In the genomic region with DNA sequence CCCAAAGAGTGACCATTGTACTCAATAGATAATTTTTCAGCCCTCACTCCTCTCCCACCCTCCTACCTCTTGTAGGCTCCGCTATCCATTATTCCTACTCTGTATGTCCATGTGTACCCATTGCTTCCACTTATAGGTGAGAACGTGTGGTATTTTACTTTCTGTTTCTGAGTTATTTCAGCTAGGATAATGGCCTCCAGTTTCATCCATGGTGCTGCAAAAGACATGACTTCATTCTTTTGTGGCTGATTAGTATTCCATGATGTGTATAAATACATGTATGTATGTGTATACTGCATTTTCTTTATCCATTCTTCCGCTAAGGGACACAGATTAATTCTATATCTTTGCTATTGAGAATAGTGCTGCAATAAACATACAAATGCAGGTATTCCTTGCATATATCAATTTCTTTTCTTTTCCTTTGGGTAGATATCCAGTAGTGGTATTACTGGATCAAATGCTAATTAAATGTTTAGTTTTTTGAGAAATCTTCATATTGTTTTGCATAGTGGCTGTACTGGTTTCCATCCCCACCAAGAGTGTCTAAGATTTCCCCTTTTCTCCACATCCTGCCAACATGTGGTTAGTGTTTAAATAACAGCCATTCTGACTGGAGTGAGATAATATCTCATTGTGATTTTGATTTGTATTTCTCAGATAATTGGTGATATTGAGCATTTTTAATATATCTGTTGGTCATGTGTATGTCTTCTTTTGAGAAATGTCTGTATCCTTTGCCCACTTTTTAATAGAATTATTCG, we compare ENCODE assay signal across 1 cellular context.
TF ChIP-seq lines count a peak whose summit lies in the region.

No MANE protein-coding gene starts in this region.

TF ChIP-seq in GM12878, 131 proteins besides CTCF, POLR2A, EP300 and RAD21 (continued from another document):
- no peak for TF ChIP-seq SP1 (IDR thresholded peaks at IDR 0.05; ENCODE audit: low read depth, low read length)
- no peak for TF ChIP-seq BCL11A (IDR thresholded peaks at IDR 0.05; ENCODE audit: low read depth, low read length)
- TF ChIP-seq ZSCAN29 (IDR thresholded peaks at IDR 0.05): no peak
- 0 out of 2 replicates have a peak, but pooled peaks have one; percentile 30 for TF ChIP-seq MXI1 (IDR thresholded peaks at IDR 0.05; ENCODE audit: low read depth, low read length)
- TF ChIP-seq, protein P1, sequence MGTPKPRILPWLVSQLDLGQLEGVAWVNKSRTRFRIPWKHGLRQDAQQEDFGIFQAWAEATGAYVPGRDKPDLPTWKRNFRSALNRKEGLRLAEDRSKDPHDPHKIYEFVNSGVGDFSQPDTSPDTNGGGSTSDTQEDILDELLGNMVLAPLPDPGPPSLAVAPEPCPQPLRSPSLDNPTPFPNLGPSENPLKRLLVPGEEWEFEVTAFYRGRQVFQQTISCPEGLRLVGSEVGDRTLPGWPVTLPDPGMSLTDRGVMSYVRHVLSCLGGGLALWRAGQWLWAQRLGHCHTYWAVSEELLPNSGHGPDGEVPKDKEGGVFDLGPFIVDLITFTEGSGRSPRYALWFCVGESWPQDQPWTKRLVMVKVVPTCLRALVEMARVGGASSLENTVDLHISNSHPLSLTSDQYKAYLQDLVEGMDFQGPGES (IDR thresholded peaks at IDR 0.05): no peak
- TF ChIP-seq, protein P2, sequence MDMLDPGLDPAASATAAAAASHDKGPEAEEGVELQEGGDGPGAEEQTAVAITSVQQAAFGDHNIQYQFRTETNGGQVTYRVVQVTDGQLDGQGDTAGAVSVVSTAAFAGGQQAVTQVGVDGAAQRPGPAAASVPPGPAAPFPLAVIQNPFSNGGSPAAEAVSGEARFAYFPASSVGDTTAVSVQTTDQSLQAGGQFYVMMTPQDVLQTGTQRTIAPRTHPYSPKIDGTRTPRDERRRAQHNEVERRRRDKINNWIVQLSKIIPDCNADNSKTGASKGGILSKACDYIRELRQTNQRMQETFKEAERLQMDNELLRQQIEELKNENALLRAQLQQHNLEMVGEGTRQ (IDR thresholded peaks at IDR 0.05; ENCODE audit: borderline replicate concordance, low read depth, low read length): no peak
- TF ChIP-seq SUZ12 (IDR thresholded peaks at IDR 0.05; ENCODE audit: unreplicated experiment): no peak
- TF ChIP-seq TAF1 (IDR thresholded peaks at IDR 0.05; ENCODE audit: borderline replicate concordance, low read depth, low read length): no peak
- TF ChIP-seq HDAC6 (IDR thresholded peaks at IDR 0.05; ENCODE audit: unreplicated experiment): no peak
- TF ChIP-seq JUNB (IDR thresholded peaks at IDR 0.05): no peak
- TF ChIP-seq ZNF207 (IDR thresholded peaks at IDR 0.05; ENCODE audit: borderline replicate concordance): no peak
- no peak for TF ChIP-seq MYB (IDR thresholded peaks at IDR 0.05; ENCODE audit: borderline replicate concordance, low read depth, low read length)
- no peak for TF ChIP-seq SMC3 (IDR thresholded peaks at IDR 0.05; ENCODE audit: borderline replicate concordance, low read length)
- peak; percentile 74 for TF ChIP-seq RUNX3 (IDR thresholded peaks at IDR 0.05; ENCODE audit: low read length)
- TF ChIP-seq ATF7 (IDR thresholded peaks at IDR 0.05; ENCODE audit: low read depth): peak; percentile 55; the same call in 1 of the 2 replicates
- no peak for TF ChIP-seq YY1 (IDR thresholded peaks at IDR 0.05; ENCODE audit: low read depth, low read length)
- TF ChIP-seq SMAD1 (IDR thresholded peaks at IDR 0.05; ENCODE audit: low read depth, partially characterized antibody): no peak
- TF ChIP-seq TCF3 (IDR thresholded peaks at IDR 0.05; ENCODE audit: borderline replicate concordance, insufficient read depth, low read depth, low read length): no peak
- TF ChIP-seq, protein P3, sequence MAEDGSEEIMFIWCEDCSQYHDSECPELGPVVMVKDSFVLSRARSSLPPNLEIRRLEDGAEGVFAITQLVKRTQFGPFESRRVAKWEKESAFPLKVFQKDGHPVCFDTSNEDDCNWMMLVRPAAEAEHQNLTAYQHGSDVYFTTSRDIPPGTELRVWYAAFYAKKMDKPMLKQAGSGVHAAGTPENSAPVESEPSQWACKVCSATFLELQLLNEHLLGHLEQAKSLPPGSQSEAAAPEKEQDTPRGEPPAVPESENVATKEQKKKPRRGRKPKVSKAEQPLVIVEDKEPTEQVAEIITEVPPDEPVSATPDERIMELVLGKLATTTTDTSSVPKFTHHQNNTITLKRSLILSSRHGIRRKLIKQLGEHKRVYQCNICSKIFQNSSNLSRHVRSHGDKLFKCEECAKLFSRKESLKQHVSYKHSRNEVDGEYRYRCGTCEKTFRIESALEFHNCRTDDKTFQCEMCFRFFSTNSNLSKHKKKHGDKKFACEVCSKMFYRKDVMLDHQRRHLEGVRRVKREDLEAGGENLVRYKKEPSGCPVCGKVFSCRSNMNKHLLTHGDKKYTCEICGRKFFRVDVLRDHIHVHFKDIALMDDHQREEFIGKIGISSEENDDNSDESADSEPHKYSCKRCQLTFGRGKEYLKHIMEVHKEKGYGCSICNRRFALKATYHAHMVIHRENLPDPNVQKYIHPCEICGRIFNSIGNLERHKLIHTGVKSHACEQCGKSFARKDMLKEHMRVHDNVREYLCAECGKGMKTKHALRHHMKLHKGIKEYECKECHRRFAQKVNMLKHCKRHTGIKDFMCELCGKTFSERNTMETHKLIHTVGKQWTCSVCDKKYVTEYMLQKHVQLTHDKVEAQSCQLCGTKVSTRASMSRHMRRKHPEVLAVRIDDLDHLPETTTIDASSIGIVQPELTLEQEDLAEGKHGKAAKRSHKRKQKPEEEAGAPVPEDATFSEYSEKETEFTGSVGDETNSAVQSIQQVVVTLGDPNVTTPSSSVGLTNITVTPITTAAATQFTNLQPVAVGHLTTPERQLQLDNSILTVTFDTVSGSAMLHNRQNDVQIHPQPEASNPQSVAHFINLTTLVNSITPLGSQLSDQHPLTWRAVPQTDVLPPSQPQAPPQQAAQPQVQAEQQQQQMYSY (CRISPR knock-in tag; IDR thresholded peaks at IDR 0.05): no peak
- TF ChIP-seq EGR1 (IDR thresholded peaks at IDR 0.05; ENCODE audit: borderline replicate concordance in 1 of 2, low read depth in 2 of 2, low read length in 2 of 2): no peak
- no peak for TF ChIP-seq SMARCA5 (IDR thresholded peaks at IDR 0.05)
- TF ChIP-seq, protein P4, sequence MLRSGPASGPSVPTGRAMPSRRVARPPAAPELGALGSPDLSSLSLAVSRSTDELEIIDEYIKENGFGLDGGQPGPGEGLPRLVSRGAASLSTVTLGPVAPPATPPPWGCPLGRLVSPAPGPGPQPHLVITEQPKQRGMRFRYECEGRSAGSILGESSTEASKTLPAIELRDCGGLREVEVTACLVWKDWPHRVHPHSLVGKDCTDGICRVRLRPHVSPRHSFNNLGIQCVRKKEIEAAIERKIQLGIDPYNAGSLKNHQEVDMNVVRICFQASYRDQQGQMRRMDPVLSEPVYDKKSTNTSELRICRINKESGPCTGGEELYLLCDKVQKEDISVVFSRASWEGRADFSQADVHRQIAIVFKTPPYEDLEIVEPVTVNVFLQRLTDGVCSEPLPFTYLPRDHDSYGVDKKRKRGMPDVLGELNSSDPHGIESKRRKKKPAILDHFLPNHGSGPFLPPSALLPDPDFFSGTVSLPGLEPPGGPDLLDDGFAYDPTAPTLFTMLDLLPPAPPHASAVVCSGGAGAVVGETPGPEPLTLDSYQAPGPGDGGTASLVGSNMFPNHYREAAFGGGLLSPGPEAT (IDR thresholded peaks at IDR 0.05; ENCODE audit: low read depth): 0 out of 2 replicates have a peak, but pooled peaks have one; percentile 58
- no peak for TF ChIP-seq POU2F2 (IDR thresholded peaks at IDR 0.05; ENCODE audit: borderline replicate concordance, low read depth, low read length)
- TF ChIP-seq, protein P5, sequence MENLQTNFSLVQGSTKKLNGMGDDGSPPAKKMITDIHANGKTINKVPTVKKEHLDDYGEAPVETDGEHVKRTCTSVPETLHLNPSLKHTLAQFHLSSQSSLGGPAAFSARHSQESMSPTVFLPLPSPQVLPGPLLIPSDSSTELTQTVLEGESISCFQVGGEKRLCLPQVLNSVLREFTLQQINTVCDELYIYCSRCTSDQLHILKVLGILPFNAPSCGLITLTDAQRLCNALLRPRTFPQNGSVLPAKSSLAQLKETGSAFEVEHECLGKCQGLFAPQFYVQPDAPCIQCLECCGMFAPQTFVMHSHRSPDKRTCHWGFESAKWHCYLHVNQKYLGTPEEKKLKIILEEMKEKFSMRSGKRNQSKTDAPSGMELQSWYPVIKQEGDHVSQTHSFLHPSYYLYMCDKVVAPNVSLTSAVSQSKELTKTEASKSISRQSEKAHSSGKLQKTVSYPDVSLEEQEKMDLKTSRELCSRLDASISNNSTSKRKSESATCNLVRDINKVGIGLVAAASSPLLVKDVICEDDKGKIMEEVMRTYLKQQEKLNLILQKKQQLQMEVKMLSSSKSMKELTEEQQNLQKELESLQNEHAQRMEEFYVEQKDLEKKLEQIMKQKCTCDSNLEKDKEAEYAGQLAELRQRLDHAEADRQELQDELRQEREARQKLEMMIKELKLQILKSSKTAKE (IDR thresholded peaks at IDR 0.05; ENCODE audit: low read depth, poor library complexity, severe bottlenecking): no peak
- no peak for TF ChIP-seq ETV6 (conservative IDR thresholded peaks at IDR 0.05 in 1 of 2, IDR thresholded peaks at IDR 0.05 in 1 of 2; ENCODE audit: borderline replicate concordance in 1 of 2, low read depth in 1 of 2)
- peak; percentile 63; a peak in 2 of 4 replicates for TF ChIP-seq IKZF2 (IDR thresholded peaks at IDR 0.05)
- TF ChIP-seq, protein P6, sequence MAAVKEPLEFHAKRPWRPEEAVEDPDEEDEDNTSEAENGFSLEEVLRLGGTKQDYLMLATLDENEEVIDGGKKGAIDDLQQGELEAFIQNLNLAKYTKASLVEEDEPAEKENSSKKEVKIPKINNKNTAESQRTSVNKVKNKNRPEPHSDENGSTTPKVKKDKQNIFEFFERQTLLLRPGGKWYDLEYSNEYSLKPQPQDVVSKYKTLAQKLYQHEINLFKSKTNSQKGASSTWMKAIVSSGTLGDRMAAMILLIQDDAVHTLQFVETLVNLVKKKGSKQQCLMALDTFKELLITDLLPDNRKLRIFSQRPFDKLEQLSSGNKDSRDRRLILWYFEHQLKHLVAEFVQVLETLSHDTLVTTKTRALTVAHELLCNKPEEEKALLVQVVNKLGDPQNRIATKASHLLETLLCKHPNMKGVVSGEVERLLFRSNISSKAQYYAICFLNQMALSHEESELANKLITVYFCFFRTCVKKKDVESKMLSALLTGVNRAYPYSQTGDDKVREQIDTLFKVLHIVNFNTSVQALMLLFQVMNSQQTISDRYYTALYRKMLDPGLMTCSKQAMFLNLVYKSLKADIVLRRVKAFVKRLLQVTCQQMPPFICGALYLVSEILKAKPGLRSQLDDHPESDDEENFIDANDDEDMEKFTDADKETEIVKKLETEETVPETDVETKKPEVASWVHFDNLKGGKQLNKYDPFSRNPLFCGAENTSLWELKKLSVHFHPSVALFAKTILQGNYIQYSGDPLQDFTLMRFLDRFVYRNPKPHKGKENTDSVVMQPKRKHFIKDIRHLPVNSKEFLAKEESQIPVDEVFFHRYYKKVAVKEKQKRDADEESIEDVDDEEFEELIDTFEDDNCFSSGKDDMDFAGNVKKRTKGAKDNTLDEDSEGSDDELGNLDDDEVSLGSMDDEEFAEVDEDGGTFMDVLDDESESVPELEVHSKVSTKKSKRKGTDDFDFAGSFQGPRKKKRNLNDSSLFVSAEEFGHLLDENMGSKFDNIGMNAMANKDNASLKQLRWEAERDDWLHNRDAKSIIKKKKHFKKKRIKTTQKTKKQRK (IDR thresholded peaks at IDR 0.05; ENCODE audit: low read depth, low read length): no peak
- TF ChIP-seq, protein P7, sequence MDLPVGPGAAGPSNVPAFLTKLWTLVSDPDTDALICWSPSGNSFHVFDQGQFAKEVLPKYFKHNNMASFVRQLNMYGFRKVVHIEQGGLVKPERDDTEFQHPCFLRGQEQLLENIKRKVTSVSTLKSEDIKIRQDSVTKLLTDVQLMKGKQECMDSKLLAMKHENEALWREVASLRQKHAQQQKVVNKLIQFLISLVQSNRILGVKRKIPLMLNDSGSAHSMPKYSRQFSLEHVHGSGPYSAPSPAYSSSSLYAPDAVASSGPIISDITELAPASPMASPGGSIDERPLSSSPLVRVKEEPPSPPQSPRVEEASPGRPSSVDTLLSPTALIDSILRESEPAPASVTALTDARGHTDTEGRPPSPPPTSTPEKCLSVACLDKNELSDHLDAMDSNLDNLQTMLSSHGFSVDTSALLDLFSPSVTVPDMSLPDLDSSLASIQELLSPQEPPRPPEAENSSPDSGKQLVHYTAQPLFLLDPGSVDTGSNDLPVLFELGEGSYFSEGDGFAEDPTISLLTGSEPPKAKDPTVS (IDR thresholded peaks at IDR 0.05; ENCODE audit: low read depth, low read length): no peak
- TF ChIP-seq POLR2AphosphoS5 (IDR thresholded peaks at IDR 0.05; ENCODE audit: low read length): no peak
- 0 out of 2 replicates have a peak, but pooled peaks have one; percentile 42 for TF ChIP-seq MTA2 (IDR thresholded peaks at IDR 0.05; ENCODE audit: low read depth)
- TF ChIP-seq ZNF217 (IDR thresholded peaks at IDR 0.05): no peak
- no peak for TF ChIP-seq ZNF274 (IDR thresholded peaks at IDR 0.05; ENCODE audit: insufficient read depth, insufficient read length)
